ENCODE assay signal across 8 cellular contexts in the genomic region with DNA sequence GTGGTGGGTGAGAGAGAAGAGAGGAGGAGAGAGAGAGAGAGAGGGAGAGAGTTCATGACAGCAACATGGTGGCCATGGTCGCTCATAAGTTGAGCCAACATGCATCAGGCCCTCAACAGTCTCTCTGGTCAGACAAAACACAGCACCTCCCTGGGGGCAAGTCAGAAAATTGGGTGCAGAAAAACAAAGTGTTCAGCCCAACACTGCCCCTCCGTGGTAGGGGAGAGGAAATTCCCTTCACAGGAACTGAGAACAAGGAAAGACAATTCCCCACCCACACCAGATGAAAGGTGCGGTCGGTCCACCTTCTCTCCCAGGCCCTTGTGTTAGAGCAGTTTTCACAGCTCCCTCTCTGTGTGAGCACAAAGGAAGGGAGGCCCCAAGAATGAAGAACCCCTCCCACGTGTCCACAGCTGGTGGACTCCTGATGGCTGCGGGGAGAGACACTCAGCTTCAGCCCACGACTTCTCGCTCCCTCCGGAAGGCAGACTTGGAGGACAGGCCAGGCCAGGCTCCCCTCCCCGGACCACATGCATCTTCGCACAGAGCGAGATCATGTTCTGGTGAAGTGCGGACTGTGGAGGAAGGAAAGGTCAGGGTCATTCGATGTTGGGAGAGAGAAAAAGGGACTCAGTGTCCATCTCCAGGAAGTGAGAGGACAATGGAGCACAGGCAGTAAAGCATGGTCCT.
A peak's percentile ranks its signal among the peaks of the same experiment; 100 is the strongest.
DNase-seq lines count a peak whose midpoint lies in the region; ATAC-seq and TF ChIP-seq lines count a peak whose summit lies in the region.

No MANE protein-coding gene starts in this region.

- no peak overlapping the region for H3K27ac Mint-ChIP-seq in activated B cell treated with CpG ODN at 0.5 μM for 24 hours

- H3K4me1 Mint-ChIP-seq in activated B cell treated with CpG ODN at 0.5 μM for 24 hours: peaks cover 29% of the 10 kb centered on the region

- H3K27me3 Mint-ChIP-seq in activated B cell treated with CpG ODN at 0.5 μM for 24 hours: peaks cover 6% of the 10 kb centered on the region

- no peak overlapping the region for H3K4me3 ChIP-seq in lower lobe of right lung
- peak overlapping the region in 1 of 4 donors; percentile 2 for H3K4me3 ChIP-seq in stomach

- no peaks in the 10 kb centered on the region for H3K9me3 ChIP-seq in lower lobe of right lung
- no peaks in the 10 kb centered on the region for H3K9me3 ChIP-seq in stomach

- peak; percentile 26 for ATAC-seq in activated B cell treated with CpG ODN at 0.5 μM for 24 hours (ENCODE audit: low read depth)
- peak; percentile 61 to 64 for ATAC-seq in lower lobe of right lung
- no peak for ATAC-seq in HG03097 (IDR thresholded peaks at IDR 0.05; ENCODE audit: low FRiP score, unreplicated experiment)

- no peak overlapping the region for H3K27ac ChIP-seq in lower lobe of right lung
- no peak overlapping the region for H3K27ac ChIP-seq in stomach

- H3K4me3 Mint-ChIP-seq in activated B cell treated with CpG ODN at 0.5 μM for 24 hours: no peak overlapping the region

- intact Hi-C loops in activated B cell treated with CpG ODN at 0.5 μM for 24 hours (cut with micrococcal nuclease) (loop anchor here (2.0 kb wide), 2 partner anchors 219 to 891 kb away; no protein-coding TSS in a partner anchor), lower lobe of right lung (cut with DNase I) (no loop called here), stomach (cut with DNase I; ENCODE audit: low total_unique reads) (no loop called here)

- no peaks in the 10 kb centered on the region for H3K36me3 Mint-ChIP-seq in activated B cell treated with CpG ODN at 0.5 μM for 24 hours (ENCODE audit: low read depth)

- no peaks in the 10 kb centered on the region for H3K27me3 ChIP-seq in lower lobe of right lung (ENCODE audit: low read depth)
- no peaks in the 10 kb centered on the region for H3K27me3 ChIP-seq in stomach

- 51 to 61% (median 56%) methylated on average over 14 of the region's 14 CpGs for WGBS in stomach, 5 donors

- no peaks in the 10 kb centered on the region for H3K36me3 ChIP-seq in lower lobe of right lung
- no peaks in the 10 kb centered on the region for H3K36me3 ChIP-seq in stomach

- H3K9me3 Mint-ChIP-seq in activated B cell treated with CpG ODN at 0.5 μM for 24 hours: no peaks in the 10 kb centered on the region

- POLR2A ChIA-PET in activated B cell treated with CpG ODN at 0.5 μM for 24 hours (lab: Charles Lee): interaction anchor here (0.7 to 1.7 kb wide), 2 partner anchors 581 to 583 kb away, joined by 3 to 4 read pairs; partner anchors contain the start of gene BCL2L11

- H3K4me1 ChIP-seq in lower lobe of right lung: peaks cover 35% of the 10 kb centered on the region
- H3K4me1 ChIP-seq in stomach: peaks cover 0 to 48% (median 19%) of the 10 kb centered on the region in 4 donors

- no peak for TF ChIP-seq POLR2A in stomach (IDR thresholded peaks at IDR 0.05)

- DNase-seq in SIG-M5 treated with dmso at 0.1 percent for 504 hours (lab: John Stamatoyannopoulos, UW; ENCODE audit: unreplicated experiment): peak; percentile 83
- no peak for DNase-seq in SIG-M5 (lab: John Stamatoyannopoulos, UW)
- peak; percentile 8 for DNase-seq in NCI-H1694 (lab: John Stamatoyannopoulos, UW)
- DNase-seq in activated B cell treated with CpG ODN at 0.5 μM for 24 hours: no peak
- DNase-seq in dermis microvascular lymphatic vessel endothelial cell (ENCODE audit: low read depth in 2 of 2): peak; percentile 71 to 77
- no peak for DNase-seq in lower lobe of right lung
- peak; percentile 43 for DNase-seq in stomach

- no peak for TF ChIP-seq EP300 in stomach (IDR thresholded peaks at IDR 0.05)

- CTCF ChIA-PET in activated B cell treated with CpG ODN at 0.5 μM for 24 hours (lab: Charles Lee): interaction anchor here (0.8 to 1.7 kb wide), 3 partner anchors 56 to 890 kb away, joined by 3 to 5 read pairs (median 3); partner anchors contain the start of gene BCL2L11

- TF ChIP-seq CTCF in activated B cell treated with CpG ODN at 0.5 μM for 24 hours (IDR thresholded peaks at IDR 0.05) (no peak), lower lobe of right lung (IDR thresholded peaks at IDR 0.05) (peak; percentile 62), stomach (IDR thresholded peaks at IDR 0.05) (peak in 5 of 7 experiments; percentile 37 to 66 (median 53))

Comparison
In these comparisons a context has a peak if more than half of its experiments do, and no peak if none do; other contexts are left out.
1. DNase-seq: peak in SIG-M5 treated with dmso at 0.1 percent for 504 hours (single experiment), NCI-H1694 (single experiment), dermis microvascular lymphatic vessel endothelial cell (2 of 2) and stomach (single experiment); none in SIG-M5 (single experiment), activated B cell treated with CpG ODN at 0.5 μM for 24 hours (single experiment) and lower lobe of right lung (single experiment).